Comparison of ENCODE assay signal across 24 cellular contexts in genomic region chr17:72790194-72790593, GRCh38.
"Had no signal": no experiment of that assay in that cellular context is flagged by ENCODE, and none has a peak within 500 bp of the region (broad histone marks: within the 10 kb centered on the region; RNA-seq: fewer than 3 reads in every experiment).

No MANE protein-coding gene starts in this region.

- H3K27ac ChIP-seq: cardiac muscle cell, colonic mucosa had no signal

- DNase-seq: activated CD4-positive, alpha-beta memory T cell treated with anti-CD3 and anti-CD28 coated beads, Interleukin-2, amount 10 ng/mL, durations not matched to agents 7 days and 5 days; activated CD4-positive, alpha-beta T cell treated with anti-CD3 and anti-CD28 coated beads, Interleukin-2, amount 10 ng/mL, durations not matched to agents 7 days and 5 days; activated CD4-positive, CD25-positive, alpha-beta regulatory T cell; activated gamma-delta T cell; activated naive CD4-positive, alpha-beta T cell treated with anti-CD3 and anti-CD28 coated beads for 36 hours; activated T-cell treated with anti-CD3 and anti-CD28 coated beads for 4 hours; activated T-cell treated with anti-CD3 and anti-CD28 coated beads, Interleukin-2, amount 50 U/mL, for 48 hours; amygdala; cerebellar nuclear complex; colonic mucosa; Karpas-422; MM.1S; NCI-H1105; NCI-H1436; NCI-H1694 treated with DMSO at 0.1 percent for 48 hours; NCI-H2029 treated with DMSO at 0.1 percent for 48 hours; NCI-H226; NCI-H510A treated with DMSO at 0.1 percent for 48 hours; NCI-H82; SIG-M5; T-helper 17 cell; T-helper 9 cell had no signal

- H3K4me3 ChIP-seq: cardiac muscle cell, colonic mucosa had no signal

- ATAC-seq: activated T-helper 17 cell treated with anti-CD3 and anti-CD28 coated beads, Interleukin-2, amount 50 U/mL, for 72 hours; T-helper 17 cell had no signal

- H3K9me3 ChIP-seq: colonic mucosa had no signal

- H3K36me3 ChIP-seq: cardiac muscle cell, colonic mucosa had no signal

- H3K27me3 ChIP-seq: cardiac muscle cell, colonic mucosa had no signal
